In the genomic region with DNA sequence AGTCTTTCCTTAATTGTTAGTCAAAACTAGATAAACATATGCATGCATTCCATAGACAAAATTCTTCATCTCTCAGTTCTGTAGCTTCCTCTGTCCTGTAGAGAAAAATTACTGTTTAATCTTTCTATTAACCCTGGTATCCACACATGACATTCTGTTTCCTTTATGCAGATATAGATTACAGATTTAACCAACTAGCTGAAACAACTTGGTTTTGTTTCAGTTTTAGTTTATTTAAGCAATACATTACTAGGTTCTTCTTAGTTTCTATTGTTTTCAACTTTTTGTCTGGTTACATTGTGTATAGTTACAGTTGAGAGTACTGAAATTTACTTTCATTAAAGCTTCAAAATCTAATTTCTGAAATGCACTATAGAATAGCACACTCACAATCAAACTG, we compare ENCODE assay signal across 20 cellular contexts.
DNase-seq lines count a peak whose midpoint lies in the region; ATAC-seq and FAIRE-seq lines count a peak whose summit lies in the region.
"Had no signal": no experiment of that assay in that cellular context is flagged by ENCODE, and none has a peak within 500 bp of the region (broad histone marks: within the 10 kb centered on the region; RNA-seq: fewer than 3 reads in every experiment).

No MANE protein-coding gene starts in this region.

- H3K4me3 ChIP-seq in ACC112 (ENCODE audit: low read depth, low read length) = no peak overlapping the region
- H3K4me3 ChIP-seq: A549, BLaER1, GM23338 had no signal

- no peak for FAIRE-seq in frontal cortex (lab: Jason Lieb, UNC)
- FAIRE-seq: A549, GM19239, H54 had no signal

- H3K27ac ChIP-seq in ACC112 (ENCODE audit: low read depth, low read length) = no peak overlapping the region
- H3K27ac ChIP-seq: 22Rv1, A549, BLaER1, HL-60, KMS-11 had no signal

- H3K36me3 ChIP-seq in ACC112 (ENCODE audit: insufficient read depth, low read length) = no peaks in the 10 kb centered on the region
- H3K36me3 ChIP-seq: BLaER1 had no signal

- no peaks in the 10 kb centered on the region for H3K4me1 ChIP-seq in ACC112 (ENCODE audit: control insufficient read depth, insufficient read depth, low read length, unreplicated experiment)

- no peaks in the 10 kb centered on the region for H3K27me3 ChIP-seq in ACC112 (ENCODE audit: insufficient read depth, low read length)
- H3K27me3 ChIP-seq: BLaER1 had no signal

- ATAC-seq in GM18907 (IDR thresholded peaks at IDR 0.05; ENCODE audit: unreplicated experiment) = peak; percentile 59
- peak; percentile 67 for ATAC-seq in HG03135 (IDR thresholded peaks at IDR 0.05; ENCODE audit: unreplicated experiment)
- ATAC-seq in HG03460 (IDR thresholded peaks at IDR 0.05; ENCODE audit: unreplicated experiment) = peak; percentile 65
- ATAC-seq: A549, GM23338 had no signal

- peak overlapping the region; percentile 78 for H2AFZ ChIP-seq in ACC112 (ENCODE audit: low read length, unreplicated experiment)
- H2AFZ ChIP-seq: GM23338 had no signal

- no peaks in the 10 kb centered on the region for H3K79me2 ChIP-seq in ACC112 (ENCODE audit: control insufficient read depth, insufficient read depth, low read length, unreplicated experiment)

- DNase-seq in NCI-H2081 (lab: John Stamatoyannopoulos, UW) = no peak
- DNase-seq in activated CD4-positive, alpha-beta T cell treated with anti-CD3 and anti-CD28 coated beads, Interleukin-2, amount 50 U/mL, for 1 hour = no peak
- no peak for DNase-seq in frontal cortex (ENCODE audit: low spot score in 2 of 2)
- DNase-seq: CD4-positive, alpha-beta memory T cell; DMS153; DMS79; GF-D8; HCEC 1CT had no signal
